Comparison of ENCODE assay signal across 8 cellular contexts in genomic region chr12:46366771-46367170, GRCh38. TPM values are rescaled to one million over a fixed set of nuclear protein-coding genes. Genes with fewer than 3 reads are reported as not detected.
DNase-seq lines count a peak whose midpoint lies in the region; ATAC-seq and TF ChIP-seq lines count a peak whose summit lies in the region.

No MANE protein-coding gene starts in this region.

- no TSS peak for BruUV-seq in PC-3 (replicated peaks; lab: Mats Ljungman, UMichigan)

- H3K79me2 ChIP-seq in PC-3 (ENCODE audit: low read length), result peaks cover 86% of the 10 kb centered on the region

- intact Hi-C loops in PC-3 (cut with micrococcal nuclease) (no loop called here), esophagus muscularis mucosa (cut with DNase I) (loop anchor here (5.0 to 10.0 kb wide), 2 partner anchors 159 to 242 kb away; no protein-coding TSS in a partner anchor), gastrocnemius medialis (cut with DNase I; ENCODE audit: low total_unique reads) (loop anchor here (5.0 kb wide), 1 partner anchor 251 kb away; no protein-coding TSS in a partner anchor)

- peaks cover 92% of the 10 kb centered on the region for H4K20me1 ChIP-seq in PC-3 (ENCODE audit: low read length)

- DNase-seq in BJ (ENCODE audit: low read depth) (no peak), PC-3 (no peak), esophagus muscularis mucosa (ENCODE audit: extremely low spot score) (no peak), gastrocnemius medialis (no peak), SW 1271 (lab: John Stamatoyannopoulos, UW) (no peak), AG20443 (ENCODE audit: low spot score) (no peak), islet precursor cell (no peak), CD1c-positive myeloid dendritic cell (ENCODE audit: extremely low spot score) (no peak)

- peak overlapping the region; percentile 92 for H3K4me2 ChIP-seq in PC-3 (ENCODE audit: low read length)

- H3K9me3 ChIP-seq in PC-3 (ENCODE audit: low read length), result no peaks in the 10 kb centered on the region
- H3K9me3 ChIP-seq in esophagus muscularis mucosa, result no peaks in the 10 kb centered on the region
- no peaks in the 10 kb centered on the region for H3K9me3 ChIP-seq in gastrocnemius medialis

- no peaks in the 10 kb centered on the region for H3K27me3 ChIP-seq in BJ (ENCODE audit: control insufficient read depth, insufficient read depth, low read length)
- no peaks in the 10 kb centered on the region for H3K27me3 ChIP-seq in PC-3 (ENCODE audit: low read length)
- no peaks in the 10 kb centered on the region for H3K27me3 ChIP-seq in esophagus muscularis mucosa
- H3K27me3 ChIP-seq in gastrocnemius medialis, result no peaks in the 10 kb centered on the region

- TF ChIP-seq CTCF in BJ (IDR thresholded peaks at IDR 0.05; ENCODE audit: insufficient read depth, low read depth, low read length) (no peak), PC-3 (conservative IDR thresholded peaks at IDR 0.05; ENCODE audit: low read depth, low read length) (no peak), esophagus muscularis mucosa (IDR thresholded peaks at IDR 0.05) (no peak), gastrocnemius medialis (IDR thresholded peaks at IDR 0.05 in 4 of 5, conservative IDR thresholded peaks at IDR 0.05 in 1 of 5) (no peak)

- H3K9me2 ChIP-seq in PC-3 (replicated peaks; ENCODE audit: low read length), result no peaks in the 10 kb centered on the region

- in situ Hi-C loops in gastrocnemius medialis (cut with MboI; ENCODE audit: low sequenced_read_pairs in 4 of 4), result loop anchor here in 3 of 4 donors (10.0 to 25.0 kb wide), 3 partner anchors 296 to 379 kb away; partner anchors contain the start of gene SCAF11 (in 1 of the 3)

- H3K9ac ChIP-seq in PC-3 (ENCODE audit: low read length), result no peak overlapping the region

- H3K4me3 ChIP-seq in BJ (ENCODE audit: low read depth, low read length) (peak overlapping the region; percentile 17), PC-3 (ENCODE audit: low read length) (peak overlapping the region; percentile 83), esophagus muscularis mucosa (peak overlapping the region; percentile 80 to 96 (median 88)), gastrocnemius medialis (peak overlapping the region in 3 of 4 donors; percentile 68 to 87 (median 84))

- no peak overlapping the region for H2AFZ ChIP-seq in PC-3 (ENCODE audit: low read length)

- peaks cover 65% of the 10 kb centered on the region for H3F3A ChIP-seq in PC-3 (ENCODE audit: low read length, unreplicated experiment)

- H3K36me3 ChIP-seq in BJ (ENCODE audit: control insufficient read depth, insufficient read depth, low read length) (peaks cover 24% of the 10 kb centered on the region), PC-3 (ENCODE audit: low read depth, low read length) (peaks cover 92% of the 10 kb centered on the region), esophagus muscularis mucosa (peaks cover 73 to 94% (median 85%) of the 10 kb centered on the region in 4 donors), gastrocnemius medialis (peaks cover 15 to 97% of the 10 kb centered on the region in 2 donors)

- CTCF ChIA-PET in BJ (lab: Yijun Ruan, JAX), result interaction anchor here (0.9 to 2.5 kb wide), 3 partner anchors 9 to 242 kb away, joined by 3 to 7 read pairs (median 3); no protein-coding TSS in a partner anchor
- CTCF ChIA-PET in PC-3 (lab: Charles Lee), result no interaction called here

- POLR2A ChIA-PET in BJ (lab: Charles Lee) (interaction anchor here (1.3 kb wide), 1 partner anchor 9 kb away, joined by 3 read pairs; no protein-coding TSS in a partner anchor), PC-3 (lab: Charles Lee; ENCODE audit: unreplicated experiment) (interaction anchor here (0.6 to 0.9 kb wide), 2 partner anchors 78 to 127 kb away, joined by 4 to 6 read pairs; no protein-coding TSS in a partner anchor)

- no peak for TF ChIP-seq EP300 in esophagus muscularis mucosa (IDR thresholded peaks at IDR 0.05)

- peaks cover 57% of the 10 kb centered on the region for H3K4me1 ChIP-seq in PC-3 (ENCODE audit: insufficient read depth, low read length)
- H3K4me1 ChIP-seq in esophagus muscularis mucosa, result peaks cover 60 to 89% (median 87%) of the 10 kb centered on the region in 4 donors
- peaks cover 83 to 85% of the 10 kb centered on the region in 2 donors for H3K4me1 ChIP-seq in gastrocnemius medialis

- ATAC-seq in PC-3 (no peak), gastrocnemius medialis (no peak)

- no peak for TF ChIP-seq POLR2A in esophagus muscularis mucosa (IDR thresholded peaks at IDR 0.05; ENCODE audit: low read depth)
- TF ChIP-seq POLR2A in gastrocnemius medialis (IDR thresholded peaks at IDR 0.05), result no peak

- WGBS in esophagus muscularis mucosa, result 66% methylated on average over 5 of the region's 5 CpGs

- H3K27ac ChIP-seq in PC-3 (ENCODE audit: low read length) (peak overlapping the region; percentile 79), esophagus muscularis mucosa (replicated peaks in 1 of 4) (peak overlapping the region in 1 of 4 donors; percentile 95), gastrocnemius medialis (peak overlapping the region; percentile 93 to 97 (median 95))

RNA-seq across cellular contexts. Expression of gene SLC38A2, which starts 5.8 kb away (rescaled TPM):
- polyA plus RNA-seq in BJ (2011; rRNA removed), result 472 and 596 TPM in 2 replicates
- polyA minus RNA-seq in BJ (2011; rRNA and poly(A)+ RNA removed), result 293 and 317 TPM in 2 replicates
- total RNA-seq in PC-3 (2014; rRNA removed) (214 and 232 TPM in 2 replicates), esophagus muscularis mucosa (100 to 1,000 TPM; 177 to 241 (median 225) TPM), gastrocnemius medialis (100 to 1,000 TPM; 260 to 853 (median 400) TPM)

Comparison
In these comparisons a context has a peak if more than half of its experiments do, and no peak if none do; other contexts are left out.
1. H3K4me3 ChIP-seq: peak in every context shown above with its lines; median percentile 88 in esophagus muscularis mucosa; 84 in gastrocnemius medialis; 83 in PC-3; 17 in BJ.